In genomic region chr19:31548941-31549340, GRCh38 we compare ENCODE assay signal across 9 cellular contexts.
A peak's percentile ranks its signal among the peaks of the same experiment; 100 is the strongest.
DNase-seq lines count a peak whose midpoint lies in the region; ATAC-seq and TF ChIP-seq lines count a peak whose summit lies in the region.
"Had no signal": no experiment of that assay in that cellular context is flagged by ENCODE, and none has a peak within 500 bp of the region (broad histone marks: within the 10 kb centered on the region; RNA-seq: fewer than 3 reads in every experiment).

No MANE protein-coding gene starts in this region.

- H3K9me3 ChIP-seq in SK-N-SH (no peaks in the 10 kb centered on the region), heart left ventricle (no peaks in the 10 kb centered on the region)

- no peak overlapping the region for H2AFZ ChIP-seq in SK-N-SH (ENCODE audit: low read depth)

- POLR2A ChIA-PET in SK-N-SH (lab: Yijun Ruan, JAX) = no interaction called here

- H3K4me3 ChIP-seq in SK-N-SH (ENCODE audit: low read depth in 2 of 2, low read length in 1 of 2) = no peak overlapping the region; a peak in 1 of 4 replicates
- no peak overlapping the region for H3K4me3 ChIP-seq in heart left ventricle

- H3K27me3 ChIP-seq in SK-N-SH (ENCODE audit: insufficient read depth) (no peaks in the 10 kb centered on the region), heart left ventricle (peaks cover 0 to 7% (median 0%) of the 10 kb centered on the region in 9 donors)

- ATAC-seq in SK-N-SH treated with all-trans-retinoic acid at 6 μM for 48 hours (no peak), heart left ventricle (peak in 1 of 4 donors; percentile 34), HG02885 (IDR thresholded peaks at IDR 0.05; ENCODE audit: poor library complexity, unreplicated experiment) (no peak)

- H3K4me2 ChIP-seq in SK-N-SH = no peak overlapping the region

- no peak overlapping the region for H3K9ac ChIP-seq in SK-N-SH

- no peaks in the 10 kb centered on the region for H4K20me1 ChIP-seq in SK-N-SH (ENCODE audit: insufficient read depth)

- H3K36me3 ChIP-seq in SK-N-SH (replicated peaks in 1 of 2; ENCODE audit: control insufficient read depth in 1 of 2, insufficient read depth in 2 of 2, low read length in 1 of 2) (no peaks in the 10 kb centered on the region), heart left ventricle (no peaks in the 10 kb centered on the region)

- no peak for TF ChIP-seq POLR2A in heart left ventricle (IDR thresholded peaks at IDR 0.05)

- intact Hi-C loops in heart left ventricle (cut with DNase I) = loop anchor here in 7 of 10 donors (2.0 to 10.0 kb wide), 3 partner anchors 864 to 874 kb away; no protein-coding TSS in a partner anchor

- H3F3A ChIP-seq in SK-N-SH (replicated peaks; ENCODE audit: insufficient read depth) = no peaks in the 10 kb centered on the region

- DNase-seq in SK-N-SH = no peak
- DNase-seq in SHP77 treated with DMSO at 0.1 percent for 48 hours (lab: John Stamatoyannopoulos, UW) = peak; percentile 6
- DNase-seq in heart left ventricle = no peak
- peak; percentile 3 for DNase-seq in stromal cell of bone marrow (ENCODE audit: low read depth)
- DNase-seq in NCI-H146 (lab: John Stamatoyannopoulos, UW) = no peak
- DNase-seq in stimulated activated CD4-positive, alpha-beta T cell treated with anti-CD3 and anti-CD28 coated beads, Interleukin-2, amount 100 ng/mL, for 48 hours = no peak

- TF ChIP-seq CTCF in SK-N-SH (IDR thresholded peaks at IDR 0.05) (peak; percentile 44), heart left ventricle (IDR thresholded peaks at IDR 0.05) (peak; percentile 31 to 60 (median 42))

- TF ChIP-seq RAD21 in SK-N-SH (IDR thresholded peaks at IDR 0.05; ENCODE audit: low read length) = peak; percentile 61

- peaks cover 0 to 7% of the 10 kb centered on the region in 2 experiments; a peak in 1 of 4 replicates for H3K4me1 ChIP-seq in SK-N-SH (ENCODE audit: control insufficient read depth in 1 of 2, insufficient read depth in 2 of 2, low read depth in 1 of 2, low read length in 1 of 2)
- H3K4me1 ChIP-seq in heart left ventricle = no peaks in the 10 kb centered on the region

- WGBS in SK-N-SH (ENCODE audit: low lambda C conversion rate) = 29% methylated on average over 4 of the region's 4 CpGs
- WGBS in heart left ventricle, 4 donors = 74 to 81% (median 76%) methylated on average over 4 of the region's 4 CpGs

- H3K79me2 ChIP-seq in SK-N-SH (ENCODE audit: insufficient read depth) = no peaks in the 10 kb centered on the region

- CTCF ChIA-PET in SK-N-SH (lab: Yijun Ruan, JAX) = interaction anchor here (0.6 to 1.9 kb wide), 15 partner anchors 8 to 879 kb away, joined by 3 to 6 read pairs (median 3); no protein-coding TSS in a partner anchor

- H3K27ac ChIP-seq in SK-N-SH (ENCODE audit: low read depth in 2 of 2, low read length in 1 of 2) = no peak overlapping the region
- H3K27ac ChIP-seq in heart left ventricle = no peak overlapping the region
- H3K27ac ChIP-seq: epithelial cell of prostate had no signal

- TF ChIP-seq EP300 in SK-N-SH (IDR thresholded peaks at IDR 0.05; ENCODE audit: borderline replicate concordance in 1 of 2, low read depth in 1 of 2, low read length in 1 of 2) = no peak

- H3K9me2 ChIP-seq in SK-N-SH = no peaks in the 10 kb centered on the region

TF ChIP-seq in SK-N-SH, 30 proteins besides CTCF, POLR2A, EP300 and RAD21:
- peak; percentile 57 for TF ChIP-seq SMC3 (IDR thresholded peaks at IDR 0.05; ENCODE audit: low read depth, low read length)
- TF ChIP-seq YY1 (IDR thresholded peaks at IDR 0.05; ENCODE audit: low read depth) = no peak
- no peak for TF ChIP-seq TEAD4 (IDR thresholded peaks at IDR 0.05; ENCODE audit: borderline replicate concordance, insufficient read depth)

TF ChIP-seq in SK-N-SH treated with all-trans-retinoic acid at 6 μM for 48 hours, 23 proteins besides CTCF, POLR2A, EP300 and RAD21:
- TF ChIP-seq GLIS3 (CRISPR knock-in tag; IDR thresholded peaks at IDR 0.05) = no peak

Comparison
In these comparisons a context has a peak if more than half of its experiments do, and no peak if none do; other contexts are left out.
1. DNase-seq: peak in SHP77 treated with DMSO at 0.1 percent for 48 hours (single experiment) and stromal cell of bone marrow (single experiment); none in SK-N-SH (single experiment), heart left ventricle (0 of 5), NCI-H146 (single experiment) and stimulated activated CD4-positive, alpha-beta T cell treated with anti-CD3 and anti-CD28 coated beads, Interleukin-2, amount 100 ng/mL, for 48 hours (0 of 2).